9 cellular contexts compared by ENCODE assay signal in the genomic region with DNA sequence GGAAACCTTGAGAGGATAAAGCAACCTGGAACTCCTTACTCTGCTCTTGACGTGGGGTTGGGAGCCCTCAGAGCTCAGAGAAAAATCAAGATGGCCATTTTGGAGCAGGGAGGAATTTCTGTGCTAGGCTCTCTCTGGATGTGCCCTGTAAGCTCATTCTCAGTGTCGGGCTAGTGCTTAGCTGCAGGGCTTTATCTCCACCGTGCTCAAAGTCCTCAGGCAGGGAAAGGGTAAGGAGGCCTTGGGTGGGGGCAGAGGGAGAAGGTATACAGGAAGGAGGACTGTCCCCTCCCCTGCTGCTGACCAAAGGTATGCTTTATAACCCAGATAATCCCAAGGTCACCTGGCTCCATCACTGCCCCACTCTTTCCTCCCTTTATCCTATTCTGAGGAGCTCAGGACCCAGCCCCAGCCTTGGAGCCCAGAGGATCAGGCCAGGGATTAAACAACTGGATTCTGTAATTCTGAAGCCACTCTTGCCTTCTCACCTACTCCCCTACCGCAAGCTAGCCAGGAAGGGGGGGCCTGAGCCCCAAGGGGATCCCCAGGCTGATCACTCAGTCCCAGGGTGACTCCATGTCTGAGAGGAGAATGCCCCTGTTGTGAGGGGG. TPM values are rescaled to one million over a fixed set of nuclear protein-coding genes. Genes with fewer than 3 reads are reported as not detected.
DNase-seq lines count a peak whose midpoint lies in the region; ATAC-seq and TF ChIP-seq lines count a peak whose summit lies in the region.
"Had no signal": no experiment of that assay in that cellular context is flagged by ENCODE, and none has a peak within 500 bp of the region (broad histone marks: within the 10 kb centered on the region; RNA-seq: fewer than 3 reads in every experiment).

No MANE protein-coding gene starts in this region.

- peak overlapping the region; percentile 8 for H3K27ac Mint-ChIP-seq in MCF 10A (ENCODE audit: low read depth, unreplicated experiment)

- H3K4me3 Mint-ChIP-seq in MCF 10A (ENCODE audit: unreplicated experiment) = peak overlapping the region; percentile 72

- H3K36me3 ChIP-seq in cardiac muscle cell (peaks cover 11% of the 10 kb centered on the region), vagina (peaks cover 0 to 6% of the 10 kb centered on the region in 2 donors)

- CTCF ChIA-PET in MCF 10A (lab: Yijun Ruan, JAX) = interaction anchor here (0.5 to 2.4 kb wide), 4 partner anchors 8 to 116 kb away, joined by 3 to 12 read pairs (median 3); partner anchors contain the start of gene MRM1

- DNase-seq in cardiac muscle cell (ENCODE audit: low read depth in 1 of 2, low spot score in 1 of 2) = no peak
- DNase-seq in cardiac septum (ENCODE audit: low spot score) = no peak
- no peak for DNase-seq in MCF 10A (ENCODE audit: unreplicated experiment)
- peak; percentile 47 for DNase-seq in mesenteric fat pad (ENCODE audit: low spot score)
- no peak for DNase-seq in vagina (ENCODE audit: extremely low spot score in 2 of 2)
- DNase-seq in DMS 273 (lab: John Stamatoyannopoulos, UW; ENCODE audit: unreplicated experiment) = no peak
- no peak for DNase-seq in GF-D8 (lab: John Stamatoyannopoulos, UW)
- DNase-seq: MV-4-11 had no signal

- H3K27ac ChIP-seq in cardiac muscle cell (no peak overlapping the region), vagina (peak overlapping the region; percentile 53)

- H3K4me1 ChIP-seq in cardiac muscle cell (ENCODE audit: low read depth) (peaks cover 12% of the 10 kb centered on the region), vagina (peaks cover 11% of the 10 kb centered on the region)

- H3K27me3 ChIP-seq in cardiac muscle cell (no peaks in the 10 kb centered on the region), vagina (no peaks in the 10 kb centered on the region)

- no peak for TF ChIP-seq POLR2A in vagina (IDR thresholded peaks at IDR 0.05)

- H3K4me1 Mint-ChIP-seq in MCF 10A (ENCODE audit: insufficient read depth, unreplicated experiment) = peaks cover 18% of the 10 kb centered on the region

- H3K36me3 Mint-ChIP-seq in MCF 10A (ENCODE audit: insufficient read depth, unreplicated experiment) = peaks cover 31% of the 10 kb centered on the region

- no TSS peak for BruUV-seq in MCF 10A (replicated peaks; lab: Mats Ljungman, UMichigan)

- no peak for ATAC-seq in HG02981 (IDR thresholded peaks at IDR 0.05; ENCODE audit: unreplicated experiment)

- no peaks in the 10 kb centered on the region for H3K9me3 ChIP-seq in cardiac muscle cell (ENCODE audit: low read depth)
- no peaks in the 10 kb centered on the region for H3K9me3 ChIP-seq in vagina

- intact Hi-C loops in cardiac septum (cut with DNase I) (loop anchor here (5.0 kb wide), 1 partner anchor 46 kb away; no protein-coding TSS in a partner anchor), MCF 10A (cut with micrococcal nuclease) (loop anchor here (2.0 kb wide), 1 partner anchor 48 kb away; the partner anchor contains the start of gene GGNBP2), vagina (cut with DNase I) (loop anchor here (10.0 kb wide), 1 partner anchor 48 kb away; the partner anchor contains the start of gene GGNBP2)

- H3K9me3 Mint-ChIP-seq in MCF 10A (ENCODE audit: unreplicated experiment) = no peaks in the 10 kb centered on the region

- no peak for TF ChIP-seq CTCF in cardiac muscle cell (IDR thresholded peaks at IDR 0.05; ENCODE audit: low read depth, low read length)
- TF ChIP-seq CTCF in MCF 10A (IDR thresholded peaks at IDR 0.05; ENCODE audit: unreplicated experiment) = no peak
- no peak for TF ChIP-seq CTCF in vagina (IDR thresholded peaks at IDR 0.05)

- H3K4me3 ChIP-seq in cardiac muscle cell (peak overlapping the region; percentile 67), vagina (peak overlapping the region; percentile 68 to 97)

- POLR2A ChIA-PET in MCF 10A (lab: Yijun Ruan, JAX) = interaction anchor here (0.5 to 6.5 kb wide), 10 partner anchors 9 to 115 kb away, joined by 3 to 60 read pairs (median 4); partner anchors contain the start of genes GGNBP2, MRM1, MYO19 and PIGW

- no peaks in the 10 kb centered on the region for H3K27me3 Mint-ChIP-seq in MCF 10A (ENCODE audit: insufficient read depth, unreplicated experiment)

RNA-seq across cellular contexts. Expression of gene DHRS11, which starts 1.1 kb away (rescaled TPM):
- total RNA-seq in cardiac muscle cell (21.9 and 26.6 TPM in 2 replicates), cardiac septum (15.3 TPM), MCF 10A (2022) (11.8 and 14.7 TPM in 2 replicates), mesenteric fat pad (16.3 TPM), vagina (12.0 TPM)
- polyA plus RNA-seq in cardiac muscle cell = 23.7 and 25.0 TPM in 2 replicates

RNA-seq across cellular contexts. Expression of gene MRM1, which starts 8.6 kb away (rescaled TPM):
- total RNA-seq in cardiac muscle cell = 8.9 and 9.5 TPM in 2 replicates
- 8.9 and 10.0 TPM in 2 replicates for polyA plus RNA-seq in cardiac muscle cell
- total RNA-seq in cardiac septum = 7.0 TPM
- total RNA-seq in MCF 10A (2022) = 5.7 and 10.0 TPM in 2 replicates
- 4.1 TPM for total RNA-seq in mesenteric fat pad
- total RNA-seq in vagina = 2.7 TPM

RNA-seq across cellular contexts. Expression of gene GGNBP2, which starts 48.1 kb away (rescaled TPM):
- total RNA-seq in cardiac muscle cell (33.2 and 54.3 TPM in 2 replicates), cardiac septum (50.2 TPM), MCF 10A (2022) (88.7 and 91.5 TPM in 2 replicates), mesenteric fat pad (75.4 TPM), vagina (47.9 TPM)
- polyA plus RNA-seq in cardiac muscle cell = 48.1 and 63.2 TPM in 2 replicates

RNA-seq across cellular contexts. Expression of gene PIGW, which starts 58.0 kb away (rescaled TPM):
- total RNA-seq in cardiac muscle cell (2.3 and 5.8 TPM in 2 replicates), cardiac septum (4.3 TPM), MCF 10A (2022) (7.5 and 9.8 TPM in 2 replicates), mesenteric fat pad (8.9 TPM), vagina (3.2 TPM)
- 10.4 and 11.8 TPM in 2 replicates for polyA plus RNA-seq in cardiac muscle cell

RNA-seq across cellular contexts. Expression of gene MYO19, which starts 58.1 kb away (rescaled TPM):
- total RNA-seq in cardiac muscle cell (26.7 and 50.8 TPM in 2 replicates), cardiac septum (16.0 TPM), MCF 10A (2022) (64.7 and 72.2 TPM in 2 replicates), mesenteric fat pad (46.8 TPM), vagina (112 TPM)
- polyA plus RNA-seq in cardiac muscle cell = 21.0 and 28.9 TPM in 2 replicates
